ENCODE assay signal across 14 cellular contexts in the genomic region with DNA sequence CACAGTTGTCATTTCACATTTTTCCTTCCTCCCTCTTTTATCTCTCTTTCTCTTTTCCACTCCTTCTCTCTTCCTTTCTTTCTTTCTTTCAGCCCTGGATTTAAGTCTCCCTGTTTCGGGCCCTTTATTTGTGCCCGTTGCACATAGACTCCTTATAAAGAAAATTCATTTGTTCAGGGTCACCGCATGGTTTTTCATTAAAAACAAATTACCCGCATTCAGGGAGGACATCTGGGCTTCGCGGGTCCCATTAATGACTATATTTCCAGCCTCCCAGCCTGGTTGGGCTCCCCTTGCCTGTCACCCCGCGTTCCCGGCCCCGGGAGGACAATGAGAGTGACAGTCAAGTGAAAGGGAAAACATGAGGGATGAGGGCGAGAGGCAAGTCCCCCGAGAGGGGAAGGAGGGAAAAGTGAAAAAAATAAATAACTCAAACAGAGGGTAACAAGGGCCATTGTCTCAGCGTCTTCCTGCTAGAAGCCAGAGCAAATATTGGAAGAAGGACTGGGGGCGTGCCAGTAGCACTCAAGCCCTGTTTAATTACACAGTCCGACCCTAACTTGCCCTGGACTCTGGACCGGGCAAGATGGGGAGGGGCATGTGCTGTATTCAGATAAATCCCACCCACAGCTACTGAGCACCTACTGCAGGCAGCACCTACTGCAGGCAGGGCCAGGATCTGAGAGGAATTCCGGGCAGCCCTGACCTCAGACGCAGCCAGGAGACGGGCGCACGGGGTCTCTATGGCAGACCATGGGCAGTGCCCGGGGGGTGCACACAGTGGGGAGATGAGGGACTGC.
DNase-seq lines count a peak whose midpoint lies in the region; ATAC-seq and TF ChIP-seq lines count a peak whose summit lies in the region.
"Had no signal": no experiment of that assay in that cellular context is flagged by ENCODE, and none has a peak within 500 bp of the region (broad histone marks: within the 10 kb centered on the region; RNA-seq: fewer than 3 reads in every experiment).

No MANE protein-coding gene starts in this region.

- peak; percentile 13 to 22 for ATAC-seq in natural killer cell treated with Interleukin-12 subunit alpha and Interleukin-12 subunit beta and Interleukin-15 and Interleukin-18, amount 100 ng/mL, for 72 hours
- ATAC-seq in natural killer cell (no peak), GM21717 (IDR thresholded peaks at IDR 0.05; ENCODE audit: unreplicated experiment) (no peak)
- ATAC-seq in effector memory CD8-positive, alpha-beta T cell (replicated peaks), result no peak

- H3K27me3 Mint-ChIP-seq in natural killer cell treated with Interleukin-12 subunit alpha and Interleukin-12 subunit beta and Interleukin-15 and Interleukin-18, amount 100 ng/mL, for 72 hours, result peaks cover 6 to 10% of the 10 kb centered on the region in 2 donors
- H3K27me3 Mint-ChIP-seq in natural killer cell (ENCODE audit: low read depth in 2 of 2), result peaks cover 10 to 12% of the 10 kb centered on the region in 2 donors
- H3K27me3 Mint-ChIP-seq in effector memory CD8-positive, alpha-beta T cell, result peaks cover 16 to 44% of the 10 kb centered on the region in 2 donors

- DNase-seq in natural killer cell treated with Interleukin-12 subunit alpha and Interleukin-12 subunit beta and Interleukin-15 and Interleukin-18, amount 100 ng/mL, for 72 hours (ENCODE audit: low spot score), result no peak
- DNase-seq in natural killer cell (no peak), NCI-H774 (lab: John Stamatoyannopoulos, UW) (peak; percentile 55), medulla oblongata (ENCODE audit: extremely low spot score) (peak; percentile 11), cortex of kidney (lab: John Stamatoyannopoulos, UW) (no peak)
- no peak for DNase-seq in activated naive CD4-positive, alpha-beta T cell treated with Interleukin-2 at 50 U/mL for 16 hours
- no peak for DNase-seq in effector memory CD8-positive, alpha-beta T cell
- DNase-seq: ACHN, Karpas-422, kidney, NCI-H82, Right ventricle myocardium superior had no signal

- H3K4me1 Mint-ChIP-seq in natural killer cell treated with Interleukin-12 subunit alpha and Interleukin-12 subunit beta and Interleukin-15 and Interleukin-18, amount 100 ng/mL, for 72 hours (ENCODE audit: low read depth in 2 of 2), result no peaks in the 10 kb centered on the region
- no peaks in the 10 kb centered on the region for H3K4me1 Mint-ChIP-seq in natural killer cell
- no peaks in the 10 kb centered on the region for H3K4me1 Mint-ChIP-seq in effector memory CD8-positive, alpha-beta T cell (ENCODE audit: low read depth in 2 of 2)
- H3K4me1 Mint-ChIP-seq: activated naive CD4-positive, alpha-beta T cell treated with anti-CD3 and anti-CD28 coated beads, Interleukin-2, amount 50 U/mL, for 24 hours had no signal

- no peak overlapping the region for H3K27ac Mint-ChIP-seq in natural killer cell treated with Interleukin-12 subunit alpha and Interleukin-12 subunit beta and Interleukin-15 and Interleukin-18, amount 100 ng/mL, for 72 hours
- no peak overlapping the region for H3K27ac Mint-ChIP-seq in natural killer cell
- H3K27ac Mint-ChIP-seq in effector memory CD8-positive, alpha-beta T cell, result no peak overlapping the region
- H3K27ac Mint-ChIP-seq: activated naive CD4-positive, alpha-beta T cell treated with anti-CD3 and anti-CD28 coated beads, Interleukin-2, amount 50 U/mL, for 24 hours had no signal

- H3K36me3 Mint-ChIP-seq in natural killer cell treated with Interleukin-12 subunit alpha and Interleukin-12 subunit beta and Interleukin-15 and Interleukin-18, amount 100 ng/mL, for 72 hours, result no peaks in the 10 kb centered on the region
- no peaks in the 10 kb centered on the region for H3K36me3 Mint-ChIP-seq in natural killer cell
- peaks cover 4% of the 10 kb centered on the region for H3K36me3 Mint-ChIP-seq in effector memory CD8-positive, alpha-beta T cell (ENCODE audit: insufficient read depth)
- H3K36me3 Mint-ChIP-seq: activated naive CD4-positive, alpha-beta T cell treated with anti-CD3 and anti-CD28 coated beads, Interleukin-2, amount 50 U/mL, for 24 hours had no signal

- intact Hi-C loops in natural killer cell (cut with micrococcal nuclease), result no loop called here

- H3K9me3 Mint-ChIP-seq in natural killer cell treated with Interleukin-12 subunit alpha and Interleukin-12 subunit beta and Interleukin-15 and Interleukin-18, amount 100 ng/mL, for 72 hours, result no peaks in the 10 kb centered on the region
- H3K9me3 Mint-ChIP-seq in natural killer cell, result no peaks in the 10 kb centered on the region
- H3K9me3 Mint-ChIP-seq in effector memory CD8-positive, alpha-beta T cell, result no peaks in the 10 kb centered on the region
- H3K9me3 Mint-ChIP-seq: activated naive CD4-positive, alpha-beta T cell treated with anti-CD3 and anti-CD28 coated beads, Interleukin-2, amount 50 U/mL, for 24 hours had no signal

- TF ChIP-seq CTCF in natural killer cell (IDR thresholded peaks at IDR 0.05), result no peak

- no peak overlapping the region for H3K4me3 Mint-ChIP-seq in natural killer cell treated with Interleukin-12 subunit alpha and Interleukin-12 subunit beta and Interleukin-15 and Interleukin-18, amount 100 ng/mL, for 72 hours
- no peak overlapping the region for H3K4me3 Mint-ChIP-seq in natural killer cell
- no peak overlapping the region for H3K4me3 Mint-ChIP-seq in effector memory CD8-positive, alpha-beta T cell
- H3K4me3 Mint-ChIP-seq: activated naive CD4-positive, alpha-beta T cell treated with anti-CD3 and anti-CD28 coated beads, Interleukin-2, amount 50 U/mL, for 24 hours had no signal

Comparison
In these comparisons a context has a peak if more than half of its experiments do, and no peak if none do; other contexts are left out.
1. ATAC-seq: peak in natural killer cell treated with Interleukin-12 subunit alpha and Interleukin-12 subunit beta and Interleukin-15 and Interleukin-18, amount 100 ng/mL, for 72 hours (2 of 2); none in natural killer cell (0 of 3), GM21717 (single experiment) and effector memory CD8-positive, alpha-beta T cell (single experiment).
2. DNase-seq: peak in NCI-H774 (single experiment) and medulla oblongata (single experiment); none in natural killer cell treated with Interleukin-12 subunit alpha and Interleukin-12 subunit beta and Interleukin-15 and Interleukin-18, amount 100 ng/mL, for 72 hours (single experiment), natural killer cell (single experiment), cortex of kidney (single experiment), activated naive CD4-positive, alpha-beta T cell treated with Interleukin-2 at 50 U/mL for 16 hours (single experiment) and effector memory CD8-positive, alpha-beta T cell (0 of 3).